ENCODE assay signal across 1 cellular context in genomic region chr13:40813662-40814454, GRCh38.
TF ChIP-seq lines count a peak whose summit lies in the region.

No MANE protein-coding gene starts in this region.

TF ChIP-seq in GM12878, 131 proteins besides CTCF, POLR2A, EP300 and RAD21:
- no peak for TF ChIP-seq BMI1 (IDR thresholded peaks at IDR 0.05; ENCODE audit: borderline replicate concordance)
- peak; percentile 47 for TF ChIP-seq SMC3 (IDR thresholded peaks at IDR 0.05; ENCODE audit: borderline replicate concordance, low read length)
- TF ChIP-seq SREBF1 (IDR thresholded peaks at IDR 0.05; ENCODE audit: low read length): no peak
- no peak for TF ChIP-seq NFXL1 (IDR thresholded peaks at IDR 0.05; ENCODE audit: borderline replicate concordance)
- no peak for TF ChIP-seq LARP7 (IDR thresholded peaks at IDR 0.05)
- no peak for TF ChIP-seq SMARCA5 (IDR thresholded peaks at IDR 0.05)
- TF ChIP-seq MLLT1 (IDR thresholded peaks at IDR 0.05): no peak
- TF ChIP-seq STAT3 (IDR thresholded peaks at IDR 0.05; ENCODE audit: low read depth, low read length): no peak
- TF ChIP-seq IKZF1 (conservative IDR thresholded peaks at IDR 0.05): 0 out of 2 replicates have a peak, but pooled peaks have one; percentile 23
- TF ChIP-seq GABPA (IDR thresholded peaks at IDR 0.05; ENCODE audit: low read depth): no peak
- no peak for TF ChIP-seq EZH2 (IDR thresholded peaks at IDR 0.05; ENCODE audit: borderline replicate concordance, control insufficient read depth, low read depth, low read length)
- TF ChIP-seq ASH2L (IDR thresholded peaks at IDR 0.05; ENCODE audit: borderline replicate concordance, low read depth): no peak
- no peak for TF ChIP-seq SRF (IDR thresholded peaks at IDR 0.05; ENCODE audit: low read depth in 2 of 2, low read length in 2 of 2)
TF ChIP-seq in GM12878: peak in this region for 2.
